ENCODE assay signal across 8 cellular contexts in the genomic region with DNA sequence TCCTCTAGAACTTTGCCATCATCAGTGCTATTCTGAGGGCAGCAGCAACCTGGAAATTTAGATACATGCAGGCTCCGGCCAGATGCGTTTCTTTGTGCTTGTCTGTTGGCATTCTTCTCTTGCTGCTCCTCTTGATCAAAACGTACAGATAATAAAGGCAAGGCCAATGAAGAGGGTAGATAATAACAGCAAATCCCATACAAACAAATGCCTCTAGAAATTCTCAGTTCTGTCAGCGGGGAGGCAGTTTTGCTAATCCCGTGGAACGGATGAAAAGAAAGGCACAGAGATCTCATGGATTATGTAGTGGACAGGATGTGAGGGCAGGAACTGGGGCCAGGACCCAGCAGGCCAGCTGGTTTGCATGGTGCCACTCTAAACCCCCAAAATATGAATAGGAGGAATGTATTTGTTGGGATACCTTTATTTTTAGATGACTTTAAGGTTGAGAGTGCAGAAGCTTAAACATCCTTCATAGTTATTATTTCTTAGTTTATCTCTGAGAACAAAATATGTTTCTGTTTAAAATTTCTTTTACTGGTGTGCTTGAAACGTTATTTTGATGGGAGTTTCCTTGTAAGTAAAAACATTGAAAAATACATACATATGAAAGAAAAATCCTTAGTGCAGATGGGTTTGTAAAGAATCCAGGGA. TPM values are rescaled to one million over a fixed set of nuclear protein-coding genes. Genes with fewer than 3 reads are reported as not detected.
DNase-seq lines count a peak whose midpoint lies in the region; ATAC-seq and TF ChIP-seq lines count a peak whose summit lies in the region.

No MANE protein-coding gene starts in this region.

- DNase-seq in ACHN (peak; percentile 29), HFF-Myc (ENCODE audit: extremely low read depth, low read depth) (no peak), amniotic stem cell (lab: John Stamatoyannopoulos, UW) (no peak)
- DNase-seq in activated T-helper 2 cell treated with anti-CD3 and anti-CD28 coated beads, Interferon-gamma antibody, Interleukin-2, Interleukin-4, amounts not matched to agents 10 μg/mL and 5 μg/mL and 100 μg/mL, durations not matched to agents 14 hours and 24 hours and 36 hours (ENCODE audit: low spot score) = no peak
- DNase-seq in stimulated activated naive CD8-positive, alpha-beta T cell treated with anti-CD3 and anti-CD28 coated beads, Interleukin-15, amount 100 ng/mL, for 72 hours = no peak
- no peak for DNase-seq in stimulated activated CD4-positive, alpha-beta T cell treated with anti-CD3 and anti-CD28 coated beads, Interleukin-12 subunit alpha, Interleukin-12 subunit beta, amount 100 ng/mL, for 4 hours

- peak overlapping the region; percentile 82 for H3K9ac ChIP-seq in iPS-18a (ENCODE audit: low read length)

- H3K36me3 Mint-ChIP-seq in activated T-helper 2 cell treated with anti-CD3 and anti-CD28 coated beads, Interferon-gamma antibody, Interleukin-2, Interleukin-4, amounts not matched to agents 10 μg/mL and 5 μg/mL and 100 μg/mL, durations not matched to agents 14 hours and 24 hours and 36 hours (ENCODE audit: low read depth) = no peaks in the 10 kb centered on the region

- H3K36me3 ChIP-seq in iPS-18a (ENCODE audit: control insufficient read depth, low read depth, low read length) = no peaks in the 10 kb centered on the region

- intact Hi-C loops in activated T-helper 2 cell treated with anti-CD3 and anti-CD28 coated beads, Interferon-gamma antibody, Interleukin-2, Interleukin-4, amounts not matched to agents 10 μg/mL and 5 μg/mL and 100 μg/mL, durations not matched to agents 14 hours and 24 hours and 36 hours (cut with micrococcal nuclease) = loop anchor here (5.0 to 10.0 kb wide), 5 partner anchors 151 to 971 kb away; a partner anchor contains a TSS

- peak overlapping the region; percentile 0 for H3K27ac ChIP-seq in iPS-18a (ENCODE audit: low read length)

- peaks cover 27% of the 10 kb centered on the region for H3K27me3 Mint-ChIP-seq in activated T-helper 2 cell treated with anti-CD3 and anti-CD28 coated beads, Interferon-gamma antibody, Interleukin-2, Interleukin-4, amounts not matched to agents 10 μg/mL and 5 μg/mL and 100 μg/mL, durations not matched to agents 14 hours and 24 hours and 36 hours (ENCODE audit: low read depth)
- H3K27me3 Mint-ChIP-seq in stimulated activated naive CD8-positive, alpha-beta T cell treated with anti-CD3 and anti-CD28 coated beads, Interleukin-15, amount 100 ng/mL, for 72 hours = peaks cover 21% of the 10 kb centered on the region

- ATAC-seq in stimulated activated naive CD8-positive, alpha-beta T cell treated with anti-CD3 and anti-CD28 coated beads, Interleukin-15, amount 100 ng/mL, for 72 hours = no peak
- no peak for ATAC-seq in GM18517 (IDR thresholded peaks at IDR 0.05; ENCODE audit: unreplicated experiment)

- H3K4me1 ChIP-seq in iPS-18a (ENCODE audit: control insufficient read depth, low read depth, low read length) = peaks cover 22% of the 10 kb centered on the region

- no peaks in the 10 kb centered on the region for H3K9me3 ChIP-seq in iPS-18a (ENCODE audit: control insufficient read depth, low read depth, low read length)

- no peaks in the 10 kb centered on the region for H3K9me3 Mint-ChIP-seq in activated T-helper 2 cell treated with anti-CD3 and anti-CD28 coated beads, Interferon-gamma antibody, Interleukin-2, Interleukin-4, amounts not matched to agents 10 μg/mL and 5 μg/mL and 100 μg/mL, durations not matched to agents 14 hours and 24 hours and 36 hours
- no peaks in the 10 kb centered on the region for H3K9me3 Mint-ChIP-seq in stimulated activated naive CD8-positive, alpha-beta T cell treated with anti-CD3 and anti-CD28 coated beads, Interleukin-15, amount 100 ng/mL, for 72 hours

- in situ Hi-C loops in ACHN (cut with HindIII; ENCODE audit: low pct_ligation_motif_present, low pct_unique_long_range_greater_than_20kb, low sequenced_read_pairs) = no loop called here

- H3K27me3 ChIP-seq in iPS-18a (ENCODE audit: control insufficient read depth, insufficient read depth, low read length) = no peaks in the 10 kb centered on the region

- H3K27ac Mint-ChIP-seq in activated T-helper 2 cell treated with anti-CD3 and anti-CD28 coated beads, Interferon-gamma antibody, Interleukin-2, Interleukin-4, amounts not matched to agents 10 μg/mL and 5 μg/mL and 100 μg/mL, durations not matched to agents 14 hours and 24 hours and 36 hours = no peak overlapping the region
- no peak overlapping the region for H3K27ac Mint-ChIP-seq in stimulated activated naive CD8-positive, alpha-beta T cell treated with anti-CD3 and anti-CD28 coated beads, Interleukin-15, amount 100 ng/mL, for 72 hours

- TF ChIP-seq CTCF in HFF-Myc (IDR thresholded peaks at IDR 0.05; ENCODE audit: low read depth, low read length, missing control alignments) = no peak

- peak overlapping the region; percentile 80 for H3K4me3 Mint-ChIP-seq in activated T-helper 2 cell treated with anti-CD3 and anti-CD28 coated beads, Interferon-gamma antibody, Interleukin-2, Interleukin-4, amounts not matched to agents 10 μg/mL and 5 μg/mL and 100 μg/mL, durations not matched to agents 14 hours and 24 hours and 36 hours (ENCODE audit: low read depth)
- peak overlapping the region; percentile 78 to 85 for H3K4me3 Mint-ChIP-seq in stimulated activated naive CD8-positive, alpha-beta T cell treated with anti-CD3 and anti-CD28 coated beads, Interleukin-15, amount 100 ng/mL, for 72 hours

- peaks cover 12% of the 10 kb centered on the region for H3K4me1 Mint-ChIP-seq in activated T-helper 2 cell treated with anti-CD3 and anti-CD28 coated beads, Interferon-gamma antibody, Interleukin-2, Interleukin-4, amounts not matched to agents 10 μg/mL and 5 μg/mL and 100 μg/mL, durations not matched to agents 14 hours and 24 hours and 36 hours (ENCODE audit: low read depth)
- peaks cover 10% of the 10 kb centered on the region for H3K4me1 Mint-ChIP-seq in stimulated activated naive CD8-positive, alpha-beta T cell treated with anti-CD3 and anti-CD28 coated beads, Interleukin-15, amount 100 ng/mL, for 72 hours

- peak overlapping the region; percentile 85 for H3K4me3 ChIP-seq in HFF-Myc (replicated peaks; ENCODE audit: low read depth, low read length)
- peak overlapping the region; percentile 80 for H3K4me3 ChIP-seq in iPS-18a (ENCODE audit: low read length)

RNA-seq across cellular contexts. Expression of a gene that starts 1.5 kb away (rescaled TPM):
- total RNA-seq in activated T-helper 2 cell treated with anti-CD3 and anti-CD28 coated beads, Interferon-gamma antibody, Interleukin-2, Interleukin-4, amounts not matched to agents 10 μg/mL and 5 μg/mL and 100 μg/mL, durations not matched to agents 14 hours and 24 hours and 36 hours = 5.9 and 7.9 TPM in 2 replicates

RNA-seq across cellular contexts. Expression of a gene that starts 2.2 kb away (rescaled TPM):
- 30.4 and 36.5 TPM in 2 replicates for total RNA-seq in activated T-helper 2 cell treated with anti-CD3 and anti-CD28 coated beads, Interferon-gamma antibody, Interleukin-2, Interleukin-4, amounts not matched to agents 10 μg/mL and 5 μg/mL and 100 μg/mL, durations not matched to agents 14 hours and 24 hours and 36 hours

RNA-seq across cellular contexts. Expression of a gene that starts 55.3 kb away (rescaled TPM):
- total RNA-seq in activated T-helper 2 cell treated with anti-CD3 and anti-CD28 coated beads, Interferon-gamma antibody, Interleukin-2, Interleukin-4, amounts not matched to agents 10 μg/mL and 5 μg/mL and 100 μg/mL, durations not matched to agents 14 hours and 24 hours and 36 hours = 40.3 and 41.7 TPM in 2 replicates
